ENCODE assay signal across 29 cellular contexts in genomic region chr13:106072014-106072413, GRCh38.
"Had no signal": no experiment of that assay in that cellular context is flagged by ENCODE, and none has a peak within 500 bp of the region (broad histone marks: within the 10 kb centered on the region; RNA-seq: fewer than 3 reads in every experiment).

No MANE protein-coding gene starts in this region.

- H3K36me3 ChIP-seq: neutrophil, pancreas, prostate gland, right lobe of liver, sigmoid colon, spleen, suprapubic skin, tibial artery, transverse colon, upper lobe of right lung, uterus had no signal

- ATAC-seq: naive thymus-derived CD8-positive, alpha-beta T cell; natural killer cell treated with Interleukin-12 subunit alpha and Interleukin-12 subunit beta and Interleukin-15 and Interleukin-18, amount 100 ng/mL, for 72 hours; pancreas; right cardiac atrium; right lobe of liver; stimulated activated memory B cell treated with anti-CD40 and anti-IgM and Interleukin-4, amounts not matched to agents 10 μg/mL and 1 μg/mL and 100 μg/mL, for 72 hours; stimulated activated naive CD8-positive, alpha-beta T cell treated with anti-CD3 and anti-CD28 coated beads, Interleukin-15, amount 100 ng/mL, for 72 hours; stimulated activated naive CD8-positive, alpha-beta T cell treated with anti-CD3 and anti-CD28 coated beads, Interleukin-15, Interleukin-2, amounts not matched to agents 100 U/mL and 50 U/mL, for 24 hours; upper lobe of right lung had no signal

- H3K4me1 ChIP-seq: pancreas, prostate gland, right lobe of liver, sigmoid colon, spleen, suprapubic skin, testis, tibial artery, transverse colon, upper lobe of right lung, uterus had no signal

- H3K4me3 ChIP-seq: pancreas, prostate gland, right lobe of liver, sigmoid colon, smooth muscle cell, spleen, suprapubic skin, testis, tibial artery, transverse colon, upper lobe of right lung, uterus had no signal

- H3K27ac ChIP-seq: neutrophil, pancreas, prostate gland, right lobe of liver, sigmoid colon, spleen, suprapubic skin, testis, tibial artery, transverse colon, upper lobe of right lung, uterus had no signal

- H3K27me3 ChIP-seq: neutrophil, pancreas, right lobe of liver, sigmoid colon, spleen, suprapubic skin, testis, tibial artery, transverse colon, upper lobe of right lung had no signal

- H3K9me3 ChIP-seq: neutrophil, pancreas, prostate gland, right lobe of liver, sigmoid colon, spleen, suprapubic skin, testis, tibial artery, transverse colon, upper lobe of right lung, uterus had no signal

- DNase-seq: naive thymus-derived CD8-positive, alpha-beta T cell; nephron progenitor cell; nucleus accumbens; pancreas; retina; right cardiac atrium; right lobe of liver; sigmoid colon; spleen; stimulated activated CD4-positive, alpha-beta T cell treated with anti-CD3 and anti-CD28 coated beads, Interleukin-12 subunit alpha, Interleukin-12 subunit beta, amount 100 ng/mL, for 4 hours; stimulated activated CD4-positive, alpha-beta T cell treated with anti-CD3 and anti-CD28 coated beads, Interleukin-1b, Interleukin-23, amount 100 ng/mL, for 48 hours; stimulated activated CD4-positive, alpha-beta T cell treated with anti-CD3 and anti-CD28 coated beads, Interleukin-4, amount 100 ng/mL, for 1 hour; stimulated activated CD4-positive, alpha-beta T cell treated with anti-CD3 and anti-CD28 coated beads, Interleukin-4, amount 100 ng/mL, for 4 hours; stimulated activated CD8-positive, alpha-beta memory T cell treated with anti-CD3 and anti-CD28 coated beads, Interleukin-4, amount 100 ng/mL, for 48 hours; stimulated activated naive CD4-positive, alpha-beta T cell; stimulated activated naive CD8-positive, alpha-beta T cell treated with anti-CD3 and anti-CD28 coated beads, Interleukin-15, amount 100 ng/mL, for 72 hours; stimulated activated naive CD8-positive, alpha-beta T cell treated with anti-CD3 and anti-CD28 coated beads, Interleukin-15, Interleukin-2, amounts not matched to agents 100 U/mL and 50 U/mL, for 24 hours; substantia nigra; testis; tibial artery; transverse colon; upper lobe of right lung; uterus had no signal
